ENCODE assay signal across 8 cellular contexts in the genomic region with DNA sequence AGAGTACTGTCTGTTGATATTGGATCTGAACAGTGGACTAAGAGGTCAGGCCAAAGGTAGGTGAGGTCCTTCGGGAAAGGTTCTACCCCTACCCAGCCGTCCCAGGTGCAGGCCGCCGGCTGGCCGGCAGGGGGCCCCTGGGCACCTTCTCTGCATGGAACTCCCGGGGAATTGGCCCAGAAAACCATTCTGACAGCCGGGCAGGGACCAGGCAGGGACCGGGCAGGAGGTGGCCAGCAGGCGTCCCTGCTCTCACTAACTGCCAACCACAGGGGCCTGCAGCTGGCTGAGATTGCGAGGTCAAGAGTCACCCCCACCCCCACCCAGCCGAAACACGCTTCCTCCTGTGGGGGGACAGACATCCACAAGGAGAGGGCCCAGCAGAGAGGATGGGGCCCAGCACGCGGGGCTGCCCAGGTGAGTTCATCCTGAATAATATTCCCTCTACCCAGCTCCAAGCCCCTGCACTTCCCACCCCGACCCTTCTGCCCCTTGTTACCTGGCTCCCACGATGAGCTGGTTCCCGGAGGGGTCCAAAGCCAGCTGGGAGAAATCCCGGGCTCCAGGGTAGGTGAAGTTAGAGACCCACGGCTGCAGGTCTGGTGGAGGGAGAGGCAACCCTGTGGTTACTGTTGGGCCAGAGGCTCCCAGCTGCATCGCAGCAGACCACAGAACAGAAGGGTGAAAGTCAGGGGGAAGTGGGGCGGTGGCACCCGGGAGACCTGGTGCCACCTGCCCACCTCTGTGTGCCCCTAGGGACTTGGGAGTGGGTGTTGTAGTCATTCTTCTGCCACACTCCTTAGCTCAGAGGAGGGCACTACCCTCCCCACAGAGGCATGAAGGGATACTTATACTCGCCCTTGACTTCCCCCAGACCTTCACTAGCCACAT.
DNase-seq lines count a peak whose midpoint lies in the region; ATAC-seq and TF ChIP-seq lines count a peak whose summit lies in the region.

No MANE protein-coding gene starts in this region.

- H3K27ac ChIP-seq in body of pancreas, result no peak overlapping the region
- no peak overlapping the region for H3K27ac ChIP-seq in iPS-18a (ENCODE audit: low read length)
- H3K27ac ChIP-seq in spleen, result no peak overlapping the region

- H3K4me1 ChIP-seq in body of pancreas (peaks cover 4% of the 10 kb centered on the region), iPS-18a (ENCODE audit: control insufficient read depth, low read depth, low read length) (peaks cover 3% of the 10 kb centered on the region), spleen (peaks cover 0 to 45% (median 13%) of the 10 kb centered on the region in 6 donors)

- no peak overlapping the region for H3K9ac ChIP-seq in iPS-18a (ENCODE audit: low read length)

- intact Hi-C loops in body of pancreas (cut with DNase I), result loop anchor here (10.0 kb wide), 1 partner anchor 312 kb away; no protein-coding TSS in a partner anchor
- intact Hi-C loops in spleen (cut with DNase I; ENCODE audit: low total_unique reads), result loop anchor here (10.0 kb wide), 2 partner anchors 82 to 322 kb away; a partner anchor contains a TSS

- 36 to 59% methylated on average over 13 to 20 of the region's 23 CpGs for WGBS in body of pancreas, 2 donors
- WGBS in spleen, 5 donors, result 29 to 57% (median 35%) methylated on average over 11 to 23 of the region's 23 CpGs

- H3K4me3 ChIP-seq in body of pancreas (no peak overlapping the region), iPS-18a (ENCODE audit: low read length) (peak overlapping the region; percentile 9), spleen (no peak overlapping the region)

- H3K9me3 ChIP-seq in body of pancreas (no peaks in the 10 kb centered on the region), iPS-18a (ENCODE audit: control insufficient read depth, low read depth, low read length) (no peaks in the 10 kb centered on the region), spleen (no peaks in the 10 kb centered on the region)

- TF ChIP-seq POLR2A in body of pancreas (IDR thresholded peaks at IDR 0.05) (no peak), spleen (IDR thresholded peaks at IDR 0.05) (no peak)

- TF ChIP-seq CTCF in body of pancreas (IDR thresholded peaks at IDR 0.05) (peak; percentile 85 to 97 (median 92)), spleen (IDR thresholded peaks at IDR 0.05 in 8 of 11, conservative IDR thresholded peaks at IDR 0.05 in 3 of 11) (peak; percentile 35 to 88 (median 75))

- ATAC-seq in HG02885 (IDR thresholded peaks at IDR 0.05; ENCODE audit: poor library complexity, unreplicated experiment), result peak; percentile 62
- peak; percentile 94 for ATAC-seq in body of pancreas
- ATAC-seq in GM18502 (IDR thresholded peaks at IDR 0.05; ENCODE audit: poor library complexity, unreplicated experiment), result no peak
- no peak for ATAC-seq in HG03095 (IDR thresholded peaks at IDR 0.05; ENCODE audit: unreplicated experiment)

- no peaks in the 10 kb centered on the region for H3K36me3 ChIP-seq in body of pancreas (replicated peaks in 1 of 2; ENCODE audit: insufficient read depth in 1 of 2, low read depth in 2 of 2)
- no peaks in the 10 kb centered on the region for H3K36me3 ChIP-seq in iPS-18a (ENCODE audit: control insufficient read depth, low read depth, low read length)
- H3K36me3 ChIP-seq in spleen, result no peaks in the 10 kb centered on the region

- DNase-seq in DMS53 treated with DMSO at 0.1 percent for 48 hours (lab: John Stamatoyannopoulos, UW; ENCODE audit: unreplicated experiment) (peak; percentile 60), OCI-M1 (lab: John Stamatoyannopoulos, UW) (peak; percentile 66), body of pancreas (peak; percentile 80 to 90 (median 86)), spleen (peak; percentile 81)

- no peaks in the 10 kb centered on the region for H3K27me3 ChIP-seq in body of pancreas
- H3K27me3 ChIP-seq in iPS-18a (ENCODE audit: control insufficient read depth, insufficient read depth, low read length), result peaks cover 5% of the 10 kb centered on the region
- H3K27me3 ChIP-seq in spleen (replicated peaks in 1 of 7), result peaks cover 0 to 10% (median 0%) of the 10 kb centered on the region in 7 donors

Comparison
In these comparisons a context has a peak if more than half of its experiments do, and no peak if none do; other contexts are left out.
1. ATAC-seq: peak in HG02885 (single experiment) and body of pancreas (single experiment); none in GM18502 (single experiment) and HG03095 (single experiment).
2. Peak in every context shown above with its lines, with median percentiles within 50 percentile points of each other: DNase-seq.